In genomic region chr2:128395640-128396499, GRCh38 we compare ENCODE assay signal across 16 cellular contexts.
A peak's percentile ranks its signal among the peaks of the same experiment; 100 is the strongest.
DNase-seq lines count a peak whose midpoint lies in the region; TF ChIP-seq lines count a peak whose summit lies in the region.
"Had no signal": no experiment of that assay in that cellular context is flagged by ENCODE, and none has a peak within 500 bp of the region (broad histone marks: within the 10 kb centered on the region; RNA-seq: fewer than 3 reads in every experiment).

No MANE protein-coding gene starts in this region.

- H3K4me3 Mint-ChIP-seq in activated CD4-positive, alpha-beta T cell treated with anti-CD3 and anti-CD28 coated beads, Interleukin-2, amount 10 ng/mL, durations not matched to agents 7 days and 5 days, result no peak overlapping the region
- H3K4me3 Mint-ChIP-seq: activated B cell treated with CpG ODN at 0.5 μM for 24 hours had no signal

- peaks cover 9% of the 10 kb centered on the region; the same call in 1 of the 2 replicates for H3F3A ChIP-seq in GM23248 (ENCODE audit: insufficient read depth)

- no peak overlapping the region for H2AFZ ChIP-seq in GM23248

- no peak overlapping the region for H3K9ac ChIP-seq in GM23248

- no peaks in the 10 kb centered on the region for H3K9me2 ChIP-seq in GM23248 (ENCODE audit: insufficient read depth)

- H3K36me3 ChIP-seq in ectodermal cell (ENCODE audit: control insufficient read depth, insufficient read depth, low read length) (no peaks in the 10 kb centered on the region), transverse colon (no peaks in the 10 kb centered on the region), tibial nerve (no peaks in the 10 kb centered on the region), GM23248 (ENCODE audit: low read depth) (no peaks in the 10 kb centered on the region)
- H3K36me3 ChIP-seq: neutrophil had no signal

- TF ChIP-seq CTCF in transverse colon (IDR thresholded peaks at IDR 0.05) (no peak), tibial nerve (IDR thresholded peaks at IDR 0.05) (no peak)

- no peak for TF ChIP-seq EP300 in transverse colon (IDR thresholded peaks at IDR 0.05; ENCODE audit: low read depth)
- TF ChIP-seq EP300 in tibial nerve (IDR thresholded peaks at IDR 0.05), result no peak

- H3K4me1 ChIP-seq in ectodermal cell (ENCODE audit: control insufficient read depth, insufficient read depth, low read length) (no peaks in the 10 kb centered on the region), transverse colon (no peaks in the 10 kb centered on the region), tibial nerve (no peaks in the 10 kb centered on the region), GM23248 (ENCODE audit: insufficient read depth) (peaks cover 17% of the 10 kb centered on the region)
- H3K4me1 ChIP-seq: testis had no signal

- H3K27ac ChIP-seq in ectodermal cell (ENCODE audit: insufficient read depth, low read depth, low read length, poor library complexity, severe bottlenecking) (peak overlapping the region; percentile 53), transverse colon (no peak overlapping the region), tibial nerve (no peak overlapping the region), GM23248 (no peak overlapping the region)
- H3K27ac ChIP-seq: neutrophil, testis had no signal

- intact Hi-C loops in transverse colon (cut with DNase I; ENCODE audit: low total_unique reads), result loop anchor here (1.0 kb wide), 1 partner anchor 29 kb away; no protein-coding TSS in a partner anchor

- H4K20me1 ChIP-seq in GM23248 (ENCODE audit: insufficient read depth), result no peaks in the 10 kb centered on the region

- in situ Hi-C loops in transverse colon (cut with MboI; ENCODE audit: low pct_ligation_motif_present in 1 of 4, low pct_unique_long_range_greater_than_20kb in 1 of 4, low sequenced_read_pairs in 3 of 4), result no loop called here
- in situ Hi-C loops in GM23248 (cut with MboI), result no loop called here

- DNase-seq in NCI-H510A treated with DMSO at 0.1 percent for 48 hours (lab: John Stamatoyannopoulos, UW) (peak; percentile 28), NCI-H510A (lab: John Stamatoyannopoulos, UW) (no peak), lung microvascular endothelial cell (ENCODE audit: low read depth in 2 of 2) (peak; percentile 72 to 77), transverse colon (peak; percentile 5), tibial nerve (ENCODE audit: low spot score in 2 of 2) (no peak), GM23248 (no peak)
- DNase-seq in activated CD4-positive, alpha-beta T cell treated with anti-CD3 and anti-CD28 coated beads, Interleukin-2, amount 10 ng/mL, durations not matched to agents 7 days and 5 days, result no peak
- DNase-seq: activated B cell treated with CpG ODN at 0.5 μM for 24 hours; activated T-cell treated with anti-CD3 and anti-CD28 coated beads, Interleukin-2, amount 50 U/mL, for 48 hours; cortex of kidney; DND-41; NCI-H2081 treated with DMSO at 0.1 percent for 48 hours; Right ventricle myocardium superior; testis had no signal

- no peaks in the 10 kb centered on the region for H3K79me2 ChIP-seq in GM23248 (ENCODE audit: insufficient read depth)

- no peak overlapping the region for H3K4me2 ChIP-seq in GM23248 (ENCODE audit: unreplicated experiment)

- H3K27me3 ChIP-seq in ectodermal cell (ENCODE audit: control insufficient read depth, insufficient read depth, low read length, poor library complexity, severe bottlenecking), result no peaks in the 10 kb centered on the region
- H3K27me3 ChIP-seq in transverse colon, result no peaks in the 10 kb centered on the region
- no peaks in the 10 kb centered on the region for H3K27me3 ChIP-seq in tibial nerve
- no peaks in the 10 kb centered on the region for H3K27me3 ChIP-seq in GM23248 (replicated peaks; ENCODE audit: insufficient read depth)
- H3K27me3 ChIP-seq: neutrophil, testis had no signal

- peaks cover 4% of the 10 kb centered on the region for H3K4me1 Mint-ChIP-seq in activated CD4-positive, alpha-beta T cell treated with anti-CD3 and anti-CD28 coated beads, Interleukin-2, amount 10 ng/mL, durations not matched to agents 7 days and 5 days
- H3K4me1 Mint-ChIP-seq: activated B cell treated with CpG ODN at 0.5 μM for 24 hours had no signal

- 89% methylated on average over 14 of the region's 15 CpGs for WGBS in ectodermal cell, 2 experiments
- WGBS in transverse colon (ENCODE audit: low coverage in 1 of 2), 2 donors, result 65 to 68% methylated on average over 8 to 15 of the region's 15 CpGs
- WGBS in tibial nerve, 2 donors, result 67 to 70% methylated on average over 14 to 15 of the region's 15 CpGs
- 74 to 75% methylated on average over 15 of the region's 15 CpGs for WGBS in GM23248 (ENCODE audit: low coverage in 1 of 2, low lambda C conversion rate in 2 of 2, missing lambda C conversion rate in 2 of 2), 2 experiments

- CTCF ChIA-PET in activated CD4-positive, alpha-beta T cell treated with anti-CD3 and anti-CD28 coated beads, Interleukin-2, amount 10 ng/mL, durations not matched to agents 7 days and 5 days (lab: Charles Lee), result no interaction called here

- H3K27ac Mint-ChIP-seq in activated CD4-positive, alpha-beta T cell treated with anti-CD3 and anti-CD28 coated beads, Interleukin-2, amount 10 ng/mL, durations not matched to agents 7 days and 5 days, result no peak overlapping the region
- H3K27ac Mint-ChIP-seq: activated B cell treated with CpG ODN at 0.5 μM for 24 hours had no signal

- TF ChIP-seq POLR2A in transverse colon (IDR thresholded peaks at IDR 0.05) (no peak), tibial nerve (IDR thresholded peaks at IDR 0.05) (no peak)

- no peaks in the 10 kb centered on the region for H3K9me3 ChIP-seq in ectodermal cell (ENCODE audit: control insufficient read depth, low read length)
- H3K9me3 ChIP-seq in transverse colon, result no peaks in the 10 kb centered on the region
- H3K9me3 ChIP-seq in tibial nerve, result no peaks in the 10 kb centered on the region
- H3K9me3 ChIP-seq in GM23248 (ENCODE audit: low read depth), result no peaks in the 10 kb centered on the region
- H3K9me3 ChIP-seq: neutrophil, testis had no signal

- no peaks in the 10 kb centered on the region for H3K9me3 Mint-ChIP-seq in activated CD4-positive, alpha-beta T cell treated with anti-CD3 and anti-CD28 coated beads, Interleukin-2, amount 10 ng/mL, durations not matched to agents 7 days and 5 days
- H3K9me3 Mint-ChIP-seq: activated B cell treated with CpG ODN at 0.5 μM for 24 hours had no signal

- H3K27me3 Mint-ChIP-seq in activated CD4-positive, alpha-beta T cell treated with anti-CD3 and anti-CD28 coated beads, Interleukin-2, amount 10 ng/mL, durations not matched to agents 7 days and 5 days, result peaks cover 14% of the 10 kb centered on the region
- H3K27me3 Mint-ChIP-seq: activated B cell treated with CpG ODN at 0.5 μM for 24 hours had no signal

- H3K4me3 ChIP-seq in ectodermal cell (ENCODE audit: insufficient read depth, low read depth, low read length), result no peak overlapping the region
- no peak overlapping the region for H3K4me3 ChIP-seq in transverse colon
- H3K4me3 ChIP-seq in tibial nerve, result no peak overlapping the region
- H3K4me3 ChIP-seq in GM23248, result no peak overlapping the region
- H3K4me3 ChIP-seq: testis had no signal

- POLR2A ChIA-PET in activated CD4-positive, alpha-beta T cell treated with anti-CD3 and anti-CD28 coated beads, Interleukin-2, amount 10 ng/mL, durations not matched to agents 7 days and 5 days (lab: Charles Lee), result no interaction called here

- H3K36me3 Mint-ChIP-seq in activated CD4-positive, alpha-beta T cell treated with anti-CD3 and anti-CD28 coated beads, Interleukin-2, amount 10 ng/mL, durations not matched to agents 7 days and 5 days (ENCODE audit: low read depth), result no peaks in the 10 kb centered on the region

Comparison
In these comparisons a context has a peak if more than half of its experiments do, and no peak if none do; other contexts are left out.
1. DNase-seq: peak in NCI-H510A treated with DMSO at 0.1 percent for 48 hours (single experiment), lung microvascular endothelial cell (2 of 2) and transverse colon (single experiment); none in NCI-H510A (single experiment), tibial nerve (0 of 2), GM23248 (single experiment) and activated CD4-positive, alpha-beta T cell treated with anti-CD3 and anti-CD28 coated beads, Interleukin-2, amount 10 ng/mL, durations not matched to agents 7 days and 5 days (single experiment).